In genomic region chr11:26558191-26558590, GRCh38 we compare ENCODE assay signal across 29 cellular contexts. TPM values are rescaled to one million over a fixed set of nuclear protein-coding genes. Genes with fewer than 3 reads are reported as not detected.
"Had no signal": no experiment of that assay in that cellular context is flagged by ENCODE, and none has a peak within 500 bp of the region (broad histone marks: within the 10 kb centered on the region; RNA-seq: fewer than 3 reads in every experiment).

No MANE protein-coding gene starts in this region.

- H3K27me3 Mint-ChIP-seq: activated B cell treated with CpG ODN at 0.5 μM for 24 hours; activated CD4-positive, alpha-beta T cell treated with anti-CD3 and anti-CD28 coated beads for 36 hours; activated naive CD4-positive, alpha-beta T cell treated with anti-CD3 and anti-CD28 coated beads, Interleukin-2, amount 10 ng/mL, durations not matched to agents 7 days and 5 days; naive B cell; stimulated activated memory B cell treated with anti-CD40 and anti-IgM and Interleukin-4, amounts not matched to agents 10 μg/mL and 1 μg/mL and 100 μg/mL, for 72 hours had no signal

- DNase-seq: activated B cell treated with CpG ODN at 0.5 μM for 24 hours; activated CD4-positive, alpha-beta T cell treated with anti-CD3 and anti-CD28 coated beads for 36 hours; activated CD4-positive, alpha-beta T cell treated with anti-CD3 and anti-CD28 coated beads, Interleukin-2, amount 50 U/mL, for 48 hours; activated effector memory CD4-positive, alpha-beta T cell treated with Interleukin-2 at 50 U/mL for 16 hours; activated naive CD4-positive, alpha-beta T cell treated with anti-CD3 and anti-CD28 coated beads, Interleukin-2, amount 10 ng/mL, durations not matched to agents 7 days and 5 days; activated T-cell treated with anti-CD3 and anti-CD28 coated beads, Interleukin-2, amount 50 U/mL, for 72 hours; amygdala; heart right ventricle; lower lobe of right lung; mesendoderm; mucosa of descending colon; naive B cell; nucleus accumbens; right cardiac atrium; stimulated activated CD4-positive, alpha-beta T cell treated with anti-CD3 and anti-CD28 coated beads, Interleukin-1b, Interleukin-23, amount 100 ng/mL, for 48 hours; stomach; T1000 had no signal

- H3K27ac ChIP-seq: cardiac muscle cell, heart right ventricle, lower lobe of right lung, parathyroid adenoma, stomach, suprapubic skin, tibial nerve had no signal

- H3K27me3 ChIP-seq: cardiac muscle cell, heart right ventricle, stomach, suprapubic skin, tibial nerve had no signal

- H3K27ac Mint-ChIP-seq: activated B cell treated with CpG ODN at 0.5 μM for 24 hours; activated CD4-positive, alpha-beta T cell treated with anti-CD3 and anti-CD28 coated beads for 36 hours; activated naive CD4-positive, alpha-beta T cell treated with anti-CD3 and anti-CD28 coated beads, Interleukin-2, amount 10 ng/mL, durations not matched to agents 7 days and 5 days; activated T-cell treated with anti-CD3 and anti-CD28 coated beads, Interleukin-2, amount 50 U/mL, for 72 hours; naive B cell; stimulated activated memory B cell treated with anti-CD40 and anti-IgM and Interleukin-4, amounts not matched to agents 10 μg/mL and 1 μg/mL and 100 μg/mL, for 72 hours had no signal

- FAIRE-seq: endometrium, keratinocyte had no signal

- H3K36me3 ChIP-seq: cardiac muscle cell, heart right ventricle, lower lobe of right lung, stomach, suprapubic skin, tibial nerve had no signal

- H3K4me3 Mint-ChIP-seq: activated B cell treated with CpG ODN at 0.5 μM for 24 hours; activated CD4-positive, alpha-beta T cell treated with anti-CD3 and anti-CD28 coated beads for 36 hours; activated naive CD4-positive, alpha-beta T cell treated with anti-CD3 and anti-CD28 coated beads, Interleukin-2, amount 10 ng/mL, durations not matched to agents 7 days and 5 days; activated T-cell treated with anti-CD3 and anti-CD28 coated beads, Interleukin-2, amount 50 U/mL, for 72 hours; naive B cell; stimulated activated memory B cell treated with anti-CD40 and anti-IgM and Interleukin-4, amounts not matched to agents 10 μg/mL and 1 μg/mL and 100 μg/mL, for 72 hours had no signal

- ATAC-seq: activated CD4-positive, alpha-beta T cell treated with anti-CD3 and anti-CD28 coated beads for 36 hours; activated T-cell treated with anti-CD3 and anti-CD28 coated beads, Interleukin-2, amount 50 U/mL, for 72 hours; heart right ventricle; lower lobe of right lung; mucosa of descending colon; right cardiac atrium; stimulated activated memory B cell treated with anti-CD40 and anti-IgM and Interleukin-4, amounts not matched to agents 10 μg/mL and 1 μg/mL and 100 μg/mL, for 72 hours had no signal

- H3K36me3 Mint-ChIP-seq: activated naive CD4-positive, alpha-beta T cell treated with anti-CD3 and anti-CD28 coated beads, Interleukin-2, amount 10 ng/mL, durations not matched to agents 7 days and 5 days; naive B cell; stimulated activated memory B cell treated with anti-CD40 and anti-IgM and Interleukin-4, amounts not matched to agents 10 μg/mL and 1 μg/mL and 100 μg/mL, for 72 hours had no signal

- H3K4me1 ChIP-seq: heart right ventricle, lower lobe of right lung, parathyroid adenoma, stomach, suprapubic skin, tibial nerve had no signal

- H3K4me1 Mint-ChIP-seq: activated B cell treated with CpG ODN at 0.5 μM for 24 hours; activated CD4-positive, alpha-beta T cell treated with anti-CD3 and anti-CD28 coated beads for 36 hours; activated naive CD4-positive, alpha-beta T cell treated with anti-CD3 and anti-CD28 coated beads, Interleukin-2, amount 10 ng/mL, durations not matched to agents 7 days and 5 days; naive B cell; stimulated activated memory B cell treated with anti-CD40 and anti-IgM and Interleukin-4, amounts not matched to agents 10 μg/mL and 1 μg/mL and 100 μg/mL, for 72 hours had no signal

- H3K9ac ChIP-seq: parathyroid adenoma had no signal

- H3K79me2 ChIP-seq: parathyroid adenoma had no signal

- H3K9me3 Mint-ChIP-seq: activated B cell treated with CpG ODN at 0.5 μM for 24 hours; stimulated activated memory B cell treated with anti-CD40 and anti-IgM and Interleukin-4, amounts not matched to agents 10 μg/mL and 1 μg/mL and 100 μg/mL, for 72 hours had no signal

- H3K9me3 ChIP-seq: heart right ventricle, lower lobe of right lung, mucosa of descending colon, stomach, suprapubic skin, tibial nerve had no signal

- H3K4me3 ChIP-seq: cardiac muscle cell, heart right ventricle, lower lobe of right lung, mucosa of descending colon, stomach, suprapubic skin, tibial nerve had no signal

- H2AFZ ChIP-seq: parathyroid adenoma had no signal

RNA-seq across cellular contexts. Expression of gene MUC15, which starts 13.9 kb away (rescaled TPM):
- total RNA-seq: activated B cell treated with CpG ODN at 0.5 μM for 24 hours; activated CD4-positive, alpha-beta T cell treated with anti-CD3 and anti-CD28 coated beads for 36 hours; activated T-cell treated with anti-CD3 and anti-CD28 coated beads, Interleukin-2, amount 50 U/mL, for 72 hours; cardiac muscle cell; cerebellum; epithelial cell of proximal tubule; heart right ventricle; mucosa of descending colon; pulmonary artery endothelial cell; right cardiac atrium; skeletal muscle tissue; tibial nerve had no signal
- polyA plus RNA-seq: cardiac muscle cell, neural cell, right cardiac atrium had no signal
